In the genomic region with DNA sequence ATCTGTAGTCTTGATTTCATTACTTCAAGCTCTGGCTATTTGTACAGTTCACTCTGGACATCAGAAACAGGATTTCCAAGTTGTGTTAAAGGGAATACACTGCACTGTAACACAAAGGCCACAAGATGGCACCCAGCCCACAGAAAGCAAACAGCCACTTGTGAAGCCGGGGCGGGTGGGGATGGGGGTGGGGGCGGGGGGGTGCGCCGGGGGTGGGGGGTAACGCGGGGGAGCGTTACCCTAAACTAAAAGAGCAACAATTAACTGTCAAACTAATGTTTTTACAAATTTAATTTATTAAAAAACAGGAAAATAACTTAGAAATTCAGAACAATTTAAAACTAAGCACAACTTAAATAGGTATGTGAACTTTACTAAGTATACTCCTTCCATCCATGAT, we compare ENCODE assay signal across 8 cellular contexts. TPM values are rescaled to one million over a fixed set of nuclear protein-coding genes. Genes with fewer than 3 reads are reported as not detected.
DNase-seq lines count a peak whose midpoint lies in the region; ATAC-seq, FAIRE-seq and TF ChIP-seq lines count a peak whose summit lies in the region.

No MANE protein-coding gene starts in this region.

- H4K20me1 ChIP-seq in HepG2 (ENCODE audit: insufficient read depth, low read length) = no peaks in the 10 kb centered on the region

- H3K27ac Mint-ChIP-seq in CD4-positive, alpha-beta T cell = no peak overlapping the region
- H3K27ac Mint-ChIP-seq in chondrocyte (ENCODE audit: unreplicated experiment) = no peak overlapping the region

- no peak overlapping the region for H3K4me3 Mint-ChIP-seq in CD4-positive, alpha-beta T cell
- H3K4me3 Mint-ChIP-seq in chondrocyte (ENCODE audit: unreplicated experiment) = no peak overlapping the region

- no TSS peak for BruUV-seq in HepG2 (replicated peaks; lab: Mats Ljungman, UMichigan)

- H3K4me1 ChIP-seq in HepG2 (ENCODE audit: insufficient read depth, low read length) = no peaks in the 10 kb centered on the region

- no peak overlapping the region for H3K4me3 ChIP-seq in HepG2 (replicated peaks in 1 of 3; ENCODE audit: insufficient read depth in 1 of 3, low read depth in 2 of 3, low read length in 3 of 3)

- TF ChIP-seq RAD21 in HepG2 (CRISPR knock-in tag; IDR thresholded peaks at IDR 0.05) = no peak

- TF ChIP-seq CTCF in CD4-positive, alpha-beta T cell (IDR thresholded peaks at IDR 0.05) = peak; percentile 20
- TF ChIP-seq CTCF in chondrocyte (IDR thresholded peaks at IDR 0.05) = peak; percentile 85
- peak; percentile 63 for TF ChIP-seq CTCF in HepG2 (CRISPR knock-in tag; IDR thresholded peaks at IDR 0.05)

- FAIRE-seq in HepG2 (lab: Jason Lieb, UNC) = no peak

- no peaks in the 10 kb centered on the region for H3K27me3 ChIP-seq in CD4-positive, alpha-beta T cell (ENCODE audit: control insufficient read depth, insufficient read depth, low read length)
- no peaks in the 10 kb centered on the region for H3K27me3 ChIP-seq in HepG2 (ENCODE audit: control insufficient read depth in 1 of 2, insufficient read depth in 2 of 2, low read length in 2 of 2)

- peak; percentile 10 to 38 (median 24) for DNase-seq in CD4-positive, alpha-beta T cell
- peak; percentile 58 for DNase-seq in LoVo (ENCODE audit: low spot score)
- peak; percentile 24 for DNase-seq in T-helper 22 cell (ENCODE audit: low read depth)
- no peak for DNase-seq in chondrocyte (ENCODE audit: low spot score)
- peak; percentile 39 for DNase-seq in HepG2 (ENCODE audit: low spot score)
- peak in 2 of 3 donors; percentile 1 to 17 for DNase-seq in stimulated activated CD4-positive, alpha-beta T cell treated with anti-CD3 and anti-CD28 coated beads, TNF-alpha, amount 100 ng/mL, for 48 hours (ENCODE audit: low read depth in 3 of 3)

- H3K9me3 Mint-ChIP-seq in CD4-positive, alpha-beta T cell = no peaks in the 10 kb centered on the region
- H3K9me3 Mint-ChIP-seq in chondrocyte (ENCODE audit: low read depth) = no peaks in the 10 kb centered on the region

- WGBS in HepG2 (ENCODE audit: low lambda C conversion rate) = 3% methylated on average over 8 of the region's 8 CpGs

- no peak overlapping the region for H3K9ac ChIP-seq in HepG2 (ENCODE audit: insufficient read depth, low read depth, low read length)

- H3K27me3 Mint-ChIP-seq in CD4-positive, alpha-beta T cell = no peaks in the 10 kb centered on the region
- H3K27me3 Mint-ChIP-seq in chondrocyte (ENCODE audit: low read depth) = no peaks in the 10 kb centered on the region

- H3K79me2 ChIP-seq in HepG2 (ENCODE audit: insufficient read depth, low read length) = no peaks in the 10 kb centered on the region

- no peaks in the 10 kb centered on the region for H3K9me3 ChIP-seq in CD4-positive, alpha-beta T cell (ENCODE audit: control insufficient read depth, low read length)
- no peaks in the 10 kb centered on the region for H3K9me3 ChIP-seq in HepG2 (ENCODE audit: low read length)

- intact Hi-C loops in CD4-positive, alpha-beta T cell (cut with DNase I, micrococcal nuclease) = loop anchor here (1.0 to 10.0 kb wide), 5 partner anchors 63 to 548 kb away; partner anchors contain the start of gene EIF2S3 (in 2 of the 2)
- intact Hi-C loops in HepG2 (cut with micrococcal nuclease; ENCODE audit: unreplicated experiment) = loop anchor here (1.0 kb wide), 1 partner anchor 208 kb away; no protein-coding TSS in a partner anchor

- no peak overlapping the region for H2AFZ ChIP-seq in HepG2 (ENCODE audit: low read length)

- no peaks in the 10 kb centered on the region for H3K36me3 ChIP-seq in HepG2 (replicated peaks in 1 of 2; ENCODE audit: control insufficient read depth in 1 of 2, insufficient read depth in 2 of 2, low read length in 2 of 2)

- POLR2A ChIA-PET in CD4-positive, alpha-beta T cell (lab: Charles Lee) = interaction anchor here (0.6 to 0.7 kb wide), 2 partner anchors 207 to 359 kb away, joined by 3 read pairs; no protein-coding TSS in a partner anchor
- POLR2A ChIA-PET in HepG2 (lab: Yijun Ruan, JAX) = interaction anchor here (0.5 to 1.3 kb wide), 2 partner anchors 77 to 208 kb away, joined by 3 read pairs; no protein-coding TSS in a partner anchor

- H3K4me1 Mint-ChIP-seq in CD4-positive, alpha-beta T cell (ENCODE audit: low read depth) = no peaks in the 10 kb centered on the region
- peaks cover 2% of the 10 kb centered on the region for H3K4me1 Mint-ChIP-seq in chondrocyte (ENCODE audit: low read depth)

- in situ Hi-C loops in HepG2 (cut with HindIII; ENCODE audit: extremely low pct_ligation_motif_present, low pct_unique_long_range_greater_than_20kb) = loop anchor here (5.0 kb wide), 1 partner anchor 208 kb away; no protein-coding TSS in a partner anchor

- TF ChIP-seq EP300 in HepG2 (IDR thresholded peaks at IDR 0.05; ENCODE audit: low read depth in 2 of 2, low read length in 2 of 2) = no peak
- no peak for TF ChIP-seq EP300 in HepG2 (CRISPR knock-in tag; IDR thresholded peaks at IDR 0.05; ENCODE audit: borderline replicate concordance)

- no peak overlapping the region for H3K27ac ChIP-seq in CD4-positive, alpha-beta T cell (ENCODE audit: low read depth, low read length)
- H3K27ac ChIP-seq in HepG2 (ENCODE audit: extremely low read length, insufficient read depth, low read length) = no peak overlapping the region

- peak overlapping the region; percentile 18; the same call in 1 of the 2 replicates for H3K4me2 ChIP-seq in HepG2 (ENCODE audit: low read depth, low read length)

- TF ChIP-seq POLR2A in HepG2 (IDR thresholded peaks at IDR 0.05; ENCODE audit: insufficient read depth in 1 of 2, low read depth in 2 of 2, low read length in 2 of 2) = no peak

- CTCF ChIA-PET in CD4-positive, alpha-beta T cell (lab: Charles Lee) = interaction anchor here (1.0 to 3.5 kb wide), 2 partner anchors 79 to 207 kb away, joined by 3 to 18 read pairs; no protein-coding TSS in a partner anchor
- CTCF ChIA-PET in HepG2 (lab: Yijun Ruan, JAX; ENCODE audit: low intra/inter-chr PET ratio, low total read pairs) = interaction anchor here (1.5 to 3.9 kb wide), 2 partner anchors 207 to 213 kb away, joined by 3 to 32 read pairs; partner anchors contain the start of genes APOO and CXorf58

- no peaks in the 10 kb centered on the region for H3K36me3 Mint-ChIP-seq in CD4-positive, alpha-beta T cell (ENCODE audit: low read depth)
- no peaks in the 10 kb centered on the region for H3K36me3 Mint-ChIP-seq in chondrocyte (ENCODE audit: low read depth)

- ATAC-seq in CD4-positive, alpha-beta T cell (ENCODE audit: poor library complexity) = peak; percentile 71
- peak; percentile 53 for ATAC-seq in GM18870 (IDR thresholded peaks at IDR 0.05; ENCODE audit: unreplicated experiment)
- peak; percentile 81 for ATAC-seq in HepG2
- ATAC-seq in HG03108 (IDR thresholded peaks at IDR 0.05; ENCODE audit: unreplicated experiment) = no peak

RNA-seq across cellular contexts. Expression of gene PRDX4, which starts 27.3 kb away (rescaled TPM):
- total RNA-seq in CD4-positive, alpha-beta T cell = 1 to 10 TPM; 4.4 TPM
- total RNA-seq in chondrocyte = 404 to 428 TPM (median 414 TPM) in 3 replicates
- total RNA-seq in HepG2 (2016; rRNA removed; fragmentation: Illumina TruSeq; extraction: Trizol) = 126 and 252 TPM in 2 replicates
- total RNA-seq in HepG2 (2016; cell fraction: cytosol; rRNA removed; fragmentation: Illumina TruSeq; extraction: Trizol; ENCODE audit: low read depth) = 80.2 and 96.8 TPM in 2 replicates
- 133 and 245 TPM in 2 replicates for total RNA-seq in HepG2 (2016; cell fraction: insoluble cytoplasmic fraction; rRNA removed; fragmentation: Illumina TruSeq; extraction: Trizol)
- 71.1 and 80.7 TPM in 2 replicates for total RNA-seq in HepG2 (2016; cell fraction: membrane; rRNA removed; fragmentation: Illumina TruSeq; extraction: Trizol)
- total RNA-seq in HepG2 (2016; cell fraction: nucleus; rRNA removed; fragmentation: Illumina TruSeq; extraction: Trizol) = 187 and 206 TPM in 2 replicates
- 168 and 217 TPM in 2 replicates for polyA plus RNA-seq in HepG2 (2011; rRNA removed)
- polyA plus RNA-seq in HepG2 (2011; cell fraction: cytosol; rRNA removed) = 156 and 166 TPM in 2 replicates
- 51.4 and 57.1 TPM in 2 replicates for polyA plus RNA-seq in HepG2 (2011; cell fraction: nucleus; rRNA removed)
- 160 and 170 TPM in 2 replicates for polyA plus RNA-seq in HepG2 (2012)
- polyA plus RNA-seq in HepG2 (2016; cell fraction: cytosol; fragmentation: Illumina TruSeq; extraction: Trizol; ENCODE audit: low read depth) = 60.5 and 84.4 TPM in 2 replicates
- 104 and 118 TPM in 2 replicates for polyA plus RNA-seq in HepG2 (2016; cell fraction: insoluble cytoplasmic fraction; fragmentation: Illumina TruSeq; extraction: Trizol; ENCODE audit: low read depth)
- polyA plus RNA-seq in HepG2 (2016; cell fraction: membrane; fragmentation: Illumina TruSeq; extraction: Trizol; ENCODE audit: low read depth) = 49.4 and 56.4 TPM in 2 replicates
- polyA plus RNA-seq in HepG2 (2016; cell fraction: nucleus; fragmentation: Illumina TruSeq; extraction: Trizol; ENCODE audit: insufficient read depth, low read depth) = 221 and 248 TPM in 2 replicates
- polyA minus RNA-seq in HepG2 (2011; rRNA and poly(A)+ RNA removed; ENCODE audit: low replicate concordance) = 46.3 and 52.4 TPM in 2 replicates
- 40.9 and 52.5 TPM in 2 replicates for polyA minus RNA-seq in HepG2 (2011; cell fraction: cytosol; rRNA and poly(A)+ RNA removed)
- polyA minus RNA-seq in HepG2 (2011; cell fraction: nucleus; rRNA and poly(A)+ RNA removed) = 17.8 and 25.6 TPM in 2 replicates

RNA-seq across cellular contexts. Expression of gene ACOT9, which starts 48.5 kb away (rescaled TPM):
- total RNA-seq in CD4-positive, alpha-beta T cell = 10 to 100 TPM; 14.8 to 16.2 TPM
- total RNA-seq in chondrocyte = 69.3 to 99.6 TPM (median 94.6 TPM) in 3 replicates
- total RNA-seq in HepG2 (2016; rRNA removed; fragmentation: Illumina TruSeq; extraction: Trizol) = 35.1 and 36.9 TPM in 2 replicates
- total RNA-seq in HepG2 (2016; cell fraction: cytosol; rRNA removed; fragmentation: Illumina TruSeq; extraction: Trizol; ENCODE audit: low read depth) = 9.2 and 9.7 TPM in 2 replicates
- total RNA-seq in HepG2 (2016; cell fraction: insoluble cytoplasmic fraction; rRNA removed; fragmentation: Illumina TruSeq; extraction: Trizol) = 34.3 and 34.8 TPM in 2 replicates
- 9.3 and 11.4 TPM in 2 replicates for total RNA-seq in HepG2 (2016; cell fraction: membrane; rRNA removed; fragmentation: Illumina TruSeq; extraction: Trizol)
- 35.5 and 38.1 TPM in 2 replicates for total RNA-seq in HepG2 (2016; cell fraction: nucleus; rRNA removed; fragmentation: Illumina TruSeq; extraction: Trizol)
- polyA plus RNA-seq in HepG2 (2011; rRNA removed) = 28.7 and 33.3 TPM in 2 replicates
- polyA plus RNA-seq in HepG2 (2011; cell fraction: cytosol; rRNA removed) = 13.6 and 18.4 TPM in 2 replicates
- polyA plus RNA-seq in HepG2 (2011; cell fraction: nucleus; rRNA removed) = 46.5 and 58.9 TPM in 2 replicates
- polyA plus RNA-seq in HepG2 (2012) = 21.9 and 23.2 TPM in 2 replicates
- 3.1 and 3.8 TPM in 2 replicates for polyA plus RNA-seq in HepG2 (2016; cell fraction: cytosol; fragmentation: Illumina TruSeq; extraction: Trizol; ENCODE audit: low read depth)
- 26.2 and 26.3 TPM in 2 replicates for polyA plus RNA-seq in HepG2 (2016; cell fraction: insoluble cytoplasmic fraction; fragmentation: Illumina TruSeq; extraction: Trizol; ENCODE audit: low read depth)
- polyA plus RNA-seq in HepG2 (2016; cell fraction: membrane; fragmentation: Illumina TruSeq; extraction: Trizol; ENCODE audit: low read depth) = 5.8 and 5.9 TPM in 2 replicates
- polyA plus RNA-seq in HepG2 (2016; cell fraction: nucleus; fragmentation: Illumina TruSeq; extraction: Trizol; ENCODE audit: insufficient read depth, low read depth) = 71.1 and 73.9 TPM in 2 replicates
- 21.3 and 33.6 TPM in 2 replicates for polyA minus RNA-seq in HepG2 (2011; rRNA and poly(A)+ RNA removed; ENCODE audit: low replicate concordance)
- 14.2 and 15.7 TPM in 2 replicates for polyA minus RNA-seq in HepG2 (2011; cell fraction: cytosol; rRNA and poly(A)+ RNA removed)
- polyA minus RNA-seq in HepG2 (2011; cell fraction: nucleus; rRNA and poly(A)+ RNA removed) = 34.6 and 40.5 TPM in 2 replicates

Comparison
In these comparisons a context has a peak if more than half of its experiments do, and no peak if none do; other contexts are left out.
1. CTCF ChIP-seq: peak in every context shown above with its lines; median percentile 85 in chondrocyte; 63 in HepG2; 20 in CD4-positive, alpha-beta T cell.
2. RNA of gene PRDX4, which starts 27.3 kb away (total RNA-seq): 404 to 428 TPM in chondrocyte and 71.1 to 252 TPM in HepG2; 4.4 TPM in CD4-positive, alpha-beta T cell; every median in the first group is over 10 times any median in the second.